1 cellular context compared by ENCODE assay signal in genomic region chr22:40329021-40329456, GRCh38.
A peak's percentile ranks its signal among the peaks of the same experiment; 100 is the strongest.
TF ChIP-seq lines count a peak whose summit lies in the region.

No MANE protein-coding gene starts in this region.

TF ChIP-seq in K562, 482 proteins besides CTCF, POLR2A, EP300 and RAD21 (continued from another document and continues in another):
- TF ChIP-seq CHAMP1 (IDR thresholded peaks at IDR 0.05): peak; percentile 82; the same call in 1 of the 2 replicates
- TF ChIP-seq SMARCB1 (IDR thresholded peaks at IDR 0.05; ENCODE audit: insufficient read length, low read depth): no peak
- no peak for TF ChIP-seq RBM22 (IDR thresholded peaks at IDR 0.05; ENCODE audit: low read depth, low read length, poor library complexity, severe bottlenecking)
- TF ChIP-seq E2F3 (CRISPR knock-in tag; IDR thresholded peaks at IDR 0.05): no peak
- TF ChIP-seq MYBL2 (IDR thresholded peaks at IDR 0.05; ENCODE audit: low read depth): no peak; the same call in 1 of the 2 replicates
- no peak for TF ChIP-seq MYBL2 (CRISPR knock-in tag; IDR thresholded peaks at IDR 0.05; ENCODE audit: borderline replicate concordance)
- TF ChIP-seq KLF10 (CRISPR knock-in tag; IDR thresholded peaks at IDR 0.05): no peak
- peak; percentile 39; the same call in 1 of the 2 replicates for TF ChIP-seq PKNOX1 (IDR thresholded peaks at IDR 0.05)
- peak; percentile 58 to 87; a peak in 3 of 4 replicates for TF ChIP-seq RCOR1 (IDR thresholded peaks at IDR 0.05; ENCODE audit: borderline replicate concordance in 1 of 2, low read depth in 2 of 2, low read length in 2 of 2)
- TF ChIP-seq CREB1 (IDR thresholded peaks at IDR 0.05): peak; percentile 40; the same call in 1 of the 2 replicates
- no peak for TF ChIP-seq CREB1 (CRISPR knock-in tag; IDR thresholded peaks at IDR 0.05)
- TF ChIP-seq ELF1 (tag; IDR thresholded peaks at IDR 0.05): no peak
- TF ChIP-seq SAFB (IDR thresholded peaks at IDR 0.05; ENCODE audit: borderline replicate concordance, low read depth, low read length): no peak
- no peak for TF ChIP-seq L3MBTL2 (IDR thresholded peaks at IDR 0.05)
- no peak for TF ChIP-seq ZNF24 (IDR thresholded peaks at IDR 0.05)
- peak; percentile 98 for TF ChIP-seq CCNT2 (IDR thresholded peaks at IDR 0.05; ENCODE audit: borderline replicate concordance, extremely low read depth, insufficient read length, low read depth, low read length)
- peak; percentile 75 for TF ChIP-seq CXXC5 (CRISPR knock-in tag; IDR thresholded peaks at IDR 0.05)
- peak; percentile 97 for TF ChIP-seq KLF16 (IDR thresholded peaks at IDR 0.05)
- peak; percentile 82 for TF ChIP-seq HDAC3 (IDR thresholded peaks at IDR 0.05; ENCODE audit: borderline replicate concordance, partially characterized antibody)
- TF ChIP-seq ZNF766 (CRISPR knock-in tag; conservative IDR thresholded peaks at IDR 0.05): peak; percentile 92
- TF ChIP-seq MYNN (IDR thresholded peaks at IDR 0.05): no peak
- TF ChIP-seq MYNN (CRISPR knock-in tag; IDR thresholded peaks at IDR 0.05): no peak
- TF ChIP-seq ZNF75A (CRISPR knock-in tag; IDR thresholded peaks at IDR 0.05): no peak
- TF ChIP-seq TARDBP (IDR thresholded peaks at IDR 0.05): peak; percentile 76; the same call in 1 of the 2 replicates
- 0 out of 2 replicates have a peak, but pooled peaks have one; percentile 44 for TF ChIP-seq ZNF609 (CRISPR knock-in tag; IDR thresholded peaks at IDR 0.05; ENCODE audit: borderline replicate concordance)
- TF ChIP-seq FOXJ2 (tag; IDR thresholded peaks at IDR 0.05): 0 out of 2 replicates have a peak, but pooled peaks have one; percentile 40
- TF ChIP-seq TRIM24 (IDR thresholded peaks at IDR 0.05): peak; percentile 75 to 81
- peak; percentile 75 for TF ChIP-seq MEF2D (tag; conservative IDR thresholded peaks at IDR 0.05; ENCODE audit: low read depth)
- no peak for TF ChIP-seq GTF2F1 (IDR thresholded peaks at IDR 0.05; ENCODE audit: low read depth, low read length)
- peak; percentile 84 for TF ChIP-seq ZKSCAN8 (CRISPR knock-in tag; IDR thresholded peaks at IDR 0.05)
- TF ChIP-seq E2F4 (CRISPR knock-in tag; IDR thresholded peaks at IDR 0.05; ENCODE audit: low read depth): no peak
- no peak for TF ChIP-seq YBX1 (IDR thresholded peaks at IDR 0.05)
- no peak for TF ChIP-seq PTRF (tag; IDR thresholded peaks at IDR 0.05)
- TF ChIP-seq MCM2 (IDR thresholded peaks at IDR 0.05; ENCODE audit: low read depth): no peak
- TF ChIP-seq ZEB2 (IDR thresholded peaks at IDR 0.05): peak; percentile 68
- peak; percentile 80 to 88 for TF ChIP-seq KDM1A (IDR thresholded peaks at IDR 0.05)
- peak; percentile 99 for TF ChIP-seq SOX6 (IDR thresholded peaks at IDR 0.05)
- TF ChIP-seq ZNF589 (CRISPR knock-in tag; IDR thresholded peaks at IDR 0.05; ENCODE audit: low read depth): 0 out of 2 replicates have a peak, but pooled peaks have one; percentile 36
- peak; percentile 63; the same call in 1 of the 2 replicates for TF ChIP-seq HDAC2 (IDR thresholded peaks at IDR 0.05)
- peak; percentile 79; the same call in 1 of the 2 replicates for TF ChIP-seq MTA1 (IDR thresholded peaks at IDR 0.05; ENCODE audit: borderline replicate concordance)
- TF ChIP-seq THRA (IDR thresholded peaks at IDR 0.05): no peak
- no peak for TF ChIP-seq ELF2 (CRISPR knock-in tag; IDR thresholded peaks at IDR 0.05)
- no peak for TF ChIP-seq ATF1 (CRISPR knock-in tag; IDR thresholded peaks at IDR 0.05)
- TF ChIP-seq ATF1 (tag; IDR thresholded peaks at IDR 0.05): peak; percentile 41
- TF ChIP-seq POU5F1 (IDR thresholded peaks at IDR 0.05; ENCODE audit: borderline replicate concordance, low read depth, low read length, partially characterized antibody): no peak
- no peak for TF ChIP-seq RB1 (IDR thresholded peaks at IDR 0.05; ENCODE audit: low read depth)
- TF ChIP-seq CREM (IDR thresholded peaks at IDR 0.05; ENCODE audit: low read depth): peak; percentile 67; the same call in 1 of the 2 replicates
- peak in 1 of 2 experiments; percentile 46; a peak in 2 of 4 replicates for TF ChIP-seq FOXA3 (CRISPR knock-in tag; conservative IDR thresholded peaks at IDR 0.05 in 1 of 2, IDR thresholded peaks at IDR 0.05 in 1 of 2)
- peak; percentile 90 for TF ChIP-seq NFIC (IDR thresholded peaks at IDR 0.05)
- no peak for TF ChIP-seq CHD2 (IDR thresholded peaks at IDR 0.05; ENCODE audit: low read depth, low read length)
- no peak for TF ChIP-seq TRIM28 (IDR thresholded peaks at IDR 0.05)
- no peak for TF ChIP-seq NEUROD1 (IDR thresholded peaks at IDR 0.05; ENCODE audit: borderline replicate concordance, low read depth, low read length, partially characterized antibody)
- peak; percentile 78 to 87; a peak in 3 of 4 replicates for TF ChIP-seq TBL1XR1 (IDR thresholded peaks at IDR 0.05; ENCODE audit: low read length in 2 of 2)
